In genomic region chr1:209674957-209675566, GRCh38 we compare ENCODE assay signal across 8 cellular contexts. TPM values are rescaled to one million over a fixed set of nuclear protein-coding genes. Genes with fewer than 3 reads are reported as not detected.
DNase-seq lines count a peak whose midpoint lies in the region; ATAC-seq and TF ChIP-seq lines count a peak whose summit lies in the region.

G0S2 (plus strand) TSS chr1:209675412; CDS start chr1:209675685, 273 bp downstream.

- H3K9me3 ChIP-seq in mesenchymal stem cell (ENCODE audit: control insufficient read depth, low read length): no peaks in the 10 kb centered on the region

- H4K8ac ChIP-seq in mesenchymal stem cell (ENCODE audit: low read length): no peak within 1 kb of the TSS

- H2BK12ac ChIP-seq in mesenchymal stem cell (ENCODE audit: low read length in 2 of 2): peak within 1 kb of the TSS in 1 of 2 experiments; percentile 29

- H3K23ac ChIP-seq in mesenchymal stem cell (ENCODE audit: low read length in 2 of 2): peak within 1 kb of the TSS in 1 of 2 experiments; percentile 96

- peak; percentile 88 for TF ChIP-seq EP300 in Ishikawa (IDR thresholded peaks at IDR 0.05; ENCODE audit: borderline replicate concordance)

- peak within 1 kb of the TSS; percentile 89 for H3K4me2 ChIP-seq in mesenchymal stem cell (ENCODE audit: low read length, poor library complexity, severe bottlenecking)

- no peak within 1 kb of the TSS for H2BK5ac ChIP-seq in mesenchymal stem cell (ENCODE audit: low read depth, low read length, poor library complexity, severe bottlenecking)

- peak; percentile 57 for ATAC-seq in stimulated activated naive CD8-positive, alpha-beta T cell treated with anti-CD3 and anti-CD28 coated beads, Interleukin-15, Interleukin-2, amounts not matched to agents 100 U/mL and 50 U/mL, for 24 hours
- no peak for ATAC-seq in GM18907 (IDR thresholded peaks at IDR 0.05; ENCODE audit: unreplicated experiment)
- ATAC-seq in GM18873 (IDR thresholded peaks at IDR 0.05; ENCODE audit: low FRiP score, unreplicated experiment): no peak

- H3K27ac ChIP-seq in mesenchymal stem cell (ENCODE audit: low read length, poor library complexity, severe bottlenecking): no peak within 1 kb of the TSS

- no peak within 1 kb of the TSS for H2BK15ac ChIP-seq in mesenchymal stem cell (ENCODE audit: low read depth, poor library complexity, severe bottlenecking)

- peak within 1 kb of the TSS; percentile 27 for H2BK120ac ChIP-seq in mesenchymal stem cell (ENCODE audit: low read depth, low read length)

- peak within 1 kb of the TSS in 1 of 2 experiments; percentile 94 for H3K14ac ChIP-seq in mesenchymal stem cell (ENCODE audit: low read length in 2 of 2)

- DNase-seq in ACHN (peak; percentile 35), mesenchymal stem cell (peak; percentile 76)
- peak; percentile 45 to 59 for DNase-seq in activated CD4-positive, alpha-beta T cell treated with anti-CD3 and anti-CD28 coated beads, Interleukin-2, amount 50 U/mL, for 48 hours
- peak; percentile 69 for DNase-seq in stimulated activated naive CD8-positive, alpha-beta T cell treated with anti-CD3 and anti-CD28 coated beads, Interleukin-15, Interleukin-2, amounts not matched to agents 100 U/mL and 50 U/mL, for 24 hours

- H3K4me3 ChIP-seq in mesenchymal stem cell (ENCODE audit: insufficient read depth in 1 of 2, low read depth in 1 of 2, low read length in 2 of 2): peak within 1 kb of the TSS; percentile 47 to 90

- peaks cover 0 to 9% of the 10 kb centered on the region in 2 experiments for H3K36me3 ChIP-seq in mesenchymal stem cell (ENCODE audit: control insufficient read depth in 1 of 2, insufficient read depth in 2 of 2, low read depth in 1 of 2, low read length in 2 of 2)

- H3K4ac ChIP-seq in mesenchymal stem cell (ENCODE audit: low read depth in 1 of 2, low read length in 2 of 2): no peak within 1 kb of the TSS

- H3K9ac ChIP-seq in mesenchymal stem cell (ENCODE audit: low read length): peak within 1 kb of the TSS; percentile 83

- H2AFZ ChIP-seq in mesenchymal stem cell (ENCODE audit: low read depth, low read length): peak within 1 kb of the TSS; percentile 66

- TF ChIP-seq RAD21 in Ishikawa (IDR thresholded peaks at IDR 0.05; ENCODE audit: low read depth): no peak

- no peak within 1 kb of the TSS for H2AK5ac ChIP-seq in mesenchymal stem cell (ENCODE audit: low read length, severe bottlenecking)

- WGBS in mesenchymal stem cell: 1% methylated on average over 47 of the region's 47 CpGs

- H3K79me1 ChIP-seq in mesenchymal stem cell (replicated peaks; ENCODE audit: low read length, poor library complexity, severe bottlenecking): no peaks in the 10 kb centered on the region

- peak within 1 kb of the TSS; percentile 19 for H4K91ac ChIP-seq in mesenchymal stem cell (ENCODE audit: low read length)

- H3K4me1 ChIP-seq in mesenchymal stem cell (ENCODE audit: control insufficient read depth, insufficient read depth, low read depth, low read length): peaks cover 11% of the 10 kb centered on the region

- peak within 1 kb of the TSS; percentile 60 to 88 for H3K18ac ChIP-seq in mesenchymal stem cell (ENCODE audit: low read depth in 1 of 2, low read length in 2 of 2)

- in situ Hi-C loops in ACHN (cut with HindIII; ENCODE audit: low pct_ligation_motif_present, low pct_unique_long_range_greater_than_20kb, low sequenced_read_pairs) (loop anchor here (25.0 kb wide), 1 partner anchor 88 kb away; the partner anchor contains the start of gene CAMK1G), endometrial microvascular endothelial cells (cut with HindIII; ENCODE audit: inconsistent ontology term, low pct_unique_long_range_greater_than_20kb, low sequenced_read_pairs) (no loop called here)

- H3K27me3 ChIP-seq in mesenchymal stem cell (ENCODE audit: control insufficient read depth in 1 of 2, insufficient read depth in 1 of 2, low read length in 2 of 2): peaks cover 0 to 38% of the 10 kb centered on the region in 2 experiments

TF ChIP-seq in Ishikawa, 13 proteins besides CTCF, POLR2A, EP300 and RAD21:
- TF ChIP-seq TEAD4 (IDR thresholded peaks at IDR 0.05) (peak; percentile 86), CEBPB (IDR thresholded peaks at IDR 0.05) (no peak), NFIC (IDR thresholded peaks at IDR 0.05) (peak; percentile 93), EGR1 (IDR thresholded peaks at IDR 0.05) (peak; percentile 53; the same call in 1 of the 2 replicates), FOXM1 (IDR thresholded peaks at IDR 0.05; ENCODE audit: borderline replicate concordance, low read depth) (0 out of 2 replicates have a peak, but pooled peaks have one; percentile 24), TCF12 (IDR thresholded peaks at IDR 0.05; ENCODE audit: low read depth) (peak; percentile 97), MAX (IDR thresholded peaks at IDR 0.05) (peak; percentile 80), YY1 (IDR thresholded peaks at IDR 0.05; ENCODE audit: low read depth) (peak; percentile 57), REST (IDR thresholded peaks at IDR 0.05; ENCODE audit: low read depth) (no peak)

RNA-seq across cellular contexts. Expression of gene G0S2, which starts in this region (rescaled TPM):
- total RNA-seq in endometrial microvascular endothelial cells (ENCODE audit: inconsistent ontology term): 34.6 TPM
- 81.8 TPM for polyA plus RNA-seq in mesenchymal stem cell (2013, experiment 1 of 2)
- 81.6 TPM for polyA plus RNA-seq in mesenchymal stem cell (2013, experiment 2 of 2)
